In genomic region chr9:76978831-76979230, GRCh38 we compare ENCODE assay signal across 11 cellular contexts. TPM values are rescaled to one million over a fixed set of nuclear protein-coding genes. Genes with fewer than 3 reads are reported as not detected.
"Had no signal": no experiment of that assay in that cellular context is flagged by ENCODE, and none has a peak within 500 bp of the region (broad histone marks: within the 10 kb centered on the region; RNA-seq: fewer than 3 reads in every experiment).

No MANE protein-coding gene starts in this region.

RNA-seq across cellular contexts. Expression of gene FOXB2, which starts 40.6 kb away (rescaled TPM):
- total RNA-seq: OCI-LY7, PC-3, PC-9, Peyer's patch, Right ventricle myocardium inferior, Right ventricle myocardium superior, RPMI7951, SJCRH30, SJSA1, SK-MEL-5 had no signal
- polyA plus RNA-seq: SK-N-SH had no signal
